27 cellular contexts compared by ENCODE assay signal in the genomic region with DNA sequence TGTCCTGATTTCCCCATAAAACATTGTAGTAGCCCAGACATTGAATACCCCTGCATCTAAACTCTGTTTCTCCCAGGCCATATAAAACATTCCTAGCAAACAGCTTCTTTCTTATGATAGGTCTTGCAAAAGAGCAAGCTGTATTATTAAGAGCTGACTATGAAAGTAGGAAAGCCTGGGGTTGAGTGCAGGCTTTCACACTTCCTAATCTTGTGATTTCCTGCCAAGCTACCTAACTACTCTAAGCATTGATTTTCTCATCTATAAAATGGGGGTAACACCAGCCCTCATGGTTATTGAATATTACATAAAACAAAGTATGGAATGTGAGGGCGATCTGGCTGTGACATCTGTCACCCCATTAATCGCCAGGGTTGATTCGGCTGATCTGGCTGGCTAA.
"Had no signal": no experiment of that assay in that cellular context is flagged by ENCODE, and none has a peak within 500 bp of the region (broad histone marks: within the 10 kb centered on the region; RNA-seq: fewer than 3 reads in every experiment).

No MANE protein-coding gene starts in this region.

- H3K4me1 ChIP-seq: Peyer's patch had no signal

- H3K4me3 ChIP-seq: Peyer's patch, SJSA1 had no signal

- H3K4me2 ChIP-seq: KMS-11, SK-N-SH had no signal

- H3K36me3 ChIP-seq: Peyer's patch, SJSA1 had no signal

- H3K27ac ChIP-seq: KMS-11, Peyer's patch, SJSA1 had no signal

- H3K9ac ChIP-seq: KMS-11, SK-N-SH had no signal

- H3K9me3 ChIP-seq: Peyer's patch, SJSA1, SK-N-SH had no signal

- H3K27me3 ChIP-seq: Peyer's patch, SJSA1 had no signal

- DNase-seq: Karpas-422, KBM-7, MM.1S, MV-4-11, NCI-H1092, NCI-H1105, NCI-H1417 treated with DMSO at 0.1 percent for 48 hours, NCI-H1436 treated with DMSO at 0.1 percent for 48 hours, NCI-H1694 treated with DMSO at 0.1 percent for 48 hours, NCI-H187 treated with DMSO at 0.1 percent for 48 hours, NCI-H2029, NCI-H2081, NCI-H2227 treated with DMSO at 0.1 percent for 48 hours, NCI-H345, NCI-H446, NCI-H510A treated with DMSO at 0.1 percent for 48 hours, NCI-H524 treated with DMSO at 0.1 percent for 48 hours, NCI-H526 treated with DMSO at 0.1 percent for 48 hours, NCI-H774, Peyer's patch, Right ventricle myocardium superior, RPMI8226, SHP77 treated with DMSO at 0.1 percent for 48 hours, SK-N-SH, SW 1271 had no signal
